In genomic region chr2:227482638-227483340, GRCh38 we compare ENCODE assay signal across 8 cellular contexts. TPM values are rescaled to one million over a fixed set of nuclear protein-coding genes. Genes with fewer than 3 reads are reported as not detected.
DNase-seq lines count a peak whose midpoint lies in the region; ATAC-seq, FAIRE-seq and TF ChIP-seq lines count a peak whose summit lies in the region.

No MANE protein-coding gene starts in this region.

- H3K9ac ChIP-seq in mammary epithelial cell (ENCODE audit: insufficient read depth, low read length), result no peak overlapping the region
- H3K9ac ChIP-seq in endodermal cell (ENCODE audit: extremely low read depth, low read length, poor library complexity, severe bottlenecking), result no peak overlapping the region

- FAIRE-seq in RCC 7860 (lab: Jason Lieb, UNC), result peak; percentile 44

- intact Hi-C loops in mammary epithelial cell (cut with micrococcal nuclease) (no loop called here), MCF 10A (cut with micrococcal nuclease) (loop anchor here (5.0 kb wide), 1 partner anchor 95 kb away; no protein-coding TSS in a partner anchor)

- H3K36me3 ChIP-seq in mammary epithelial cell (ENCODE audit: insufficient read depth, low read length) (no peaks in the 10 kb centered on the region), endodermal cell (ENCODE audit: control insufficient read depth, insufficient read depth, low read length) (peaks cover 1% of the 10 kb centered on the region)

- H3K9me3 ChIP-seq in mammary epithelial cell (replicated peaks; ENCODE audit: insufficient read depth, low read length) (peaks cover 6% of the 10 kb centered on the region), endodermal cell (ENCODE audit: control insufficient read depth, low read length) (peaks cover 22% of the 10 kb centered on the region)

- peak overlapping the region; percentile 2 for H3K4me2 ChIP-seq in mammary epithelial cell (ENCODE audit: insufficient read depth, low read depth, low read length)

- H3K27ac ChIP-seq in mammary epithelial cell (ENCODE audit: insufficient read depth, low read depth, low read length) (no peak overlapping the region), endodermal cell (ENCODE audit: low read depth, low read length) (no peak overlapping the region)

- peak; percentile 69 for ATAC-seq in HG03045 (IDR thresholded peaks at IDR 0.05; ENCODE audit: unreplicated experiment)
- peak; percentile 81 for ATAC-seq in stimulated activated naive CD8-positive, alpha-beta T cell treated with anti-CD3 and anti-CD28 coated beads, Interleukin-15, Interleukin-2, amounts not matched to agents 100 U/mL and 50 U/mL, for 24 hours

- H3K4me1 ChIP-seq in mammary epithelial cell (ENCODE audit: insufficient read depth, low read length) (peaks cover 9% of the 10 kb centered on the region), endodermal cell (ENCODE audit: control insufficient read depth, insufficient read depth, low read length) (no peaks in the 10 kb centered on the region)

- H4K20me1 ChIP-seq in mammary epithelial cell (ENCODE audit: insufficient read depth, low read length), result peaks cover 10% of the 10 kb centered on the region

- H3K27me3 Mint-ChIP-seq in MCF 10A (ENCODE audit: insufficient read depth, unreplicated experiment) (no peaks in the 10 kb centered on the region), endodermal cell (ENCODE audit: insufficient read depth) (no peaks in the 10 kb centered on the region)

- H3K27ac Mint-ChIP-seq in MCF 10A (ENCODE audit: low read depth, unreplicated experiment), result no peak overlapping the region
- H3K27ac Mint-ChIP-seq in endodermal cell, result no peak overlapping the region

- TF ChIP-seq CTCF in mammary epithelial cell (conservative IDR thresholded peaks at IDR 0.05 in 1 of 2, IDR thresholded peaks at IDR 0.05 in 1 of 2; ENCODE audit: extremely low read depth in 1 of 2, insufficient read depth in 1 of 2, low read depth in 1 of 2, low read length in 2 of 2) (no peak), MCF 10A (IDR thresholded peaks at IDR 0.05; ENCODE audit: unreplicated experiment) (no peak), endodermal cell (conservative IDR thresholded peaks at IDR 0.05) (no peak)

- POLR2A ChIA-PET in MCF 10A (lab: Yijun Ruan, JAX), result interaction anchor here (0.5 to 1.5 kb wide), 5 partner anchors 9 to 369 kb away, joined by 3 to 7 read pairs (median 3); no protein-coding TSS in a partner anchor

- H3K4me3 Mint-ChIP-seq in MCF 10A (ENCODE audit: unreplicated experiment), result no peak overlapping the region
- H3K4me3 Mint-ChIP-seq in endodermal cell, result no peak overlapping the region

- H3K79me2 ChIP-seq in mammary epithelial cell (ENCODE audit: insufficient read depth, low read length), result peaks cover 99% of the 10 kb centered on the region

- CTCF ChIA-PET in mammary epithelial cell (lab: Charles Lee; ENCODE audit: low non-redundant PET), result no interaction called here
- CTCF ChIA-PET in MCF 10A (lab: Yijun Ruan, JAX), result interaction anchor here (0.7 to 1.1 kb wide), 2 partner anchors 46 to 283 kb away, joined by 4 read pairs; no protein-coding TSS in a partner anchor

- H3K4me1 Mint-ChIP-seq in MCF 10A (ENCODE audit: insufficient read depth, unreplicated experiment), result peaks cover 35% of the 10 kb centered on the region
- no peaks in the 10 kb centered on the region for H3K4me1 Mint-ChIP-seq in endodermal cell

- BruUV-seq in mammary epithelial cell (replicated peaks; lab: Mats Ljungman, UMichigan) (no TSS peak), MCF 10A (replicated peaks; lab: Mats Ljungman, UMichigan) (no TSS peak)

- dilution Hi-C loops in mammary epithelial cell (cut with HindIII; ENCODE audit: low sequenced_read_pairs), result no loop called here

- H2AFZ ChIP-seq in mammary epithelial cell (ENCODE audit: low read depth, low read length), result no peak overlapping the region

- H3K9me3 Mint-ChIP-seq in MCF 10A (ENCODE audit: unreplicated experiment) (peaks cover 9% of the 10 kb centered on the region), endodermal cell (peaks cover 19% of the 10 kb centered on the region)

- H3K36me3 Mint-ChIP-seq in MCF 10A (ENCODE audit: insufficient read depth, unreplicated experiment) (peaks cover 6% of the 10 kb centered on the region), endodermal cell (ENCODE audit: low read depth) (peaks cover 11% of the 10 kb centered on the region)

- H3K27me3 ChIP-seq in mammary epithelial cell (ENCODE audit: insufficient read depth, low read length), result no peaks in the 10 kb centered on the region
- H3K27me3 ChIP-seq in endodermal cell (ENCODE audit: control insufficient read depth, insufficient read depth, low read length, poor library complexity, severe bottlenecking), result no peaks in the 10 kb centered on the region

- in situ Hi-C loops in mammary epithelial cell (cut with MboI; ENCODE audit: low sequenced_read_pairs in 2 of 2), result no loop called here

- DNase-seq in mammary epithelial cell (peak; percentile 46), MCF 10A (ENCODE audit: unreplicated experiment) (no peak), RCC 7860 (ENCODE audit: low spot score) (no peak), endodermal cell (no peak), pons (ENCODE audit: low spot score) (no peak)
- no peak for DNase-seq in stimulated activated naive CD8-positive, alpha-beta T cell treated with anti-CD3 and anti-CD28 coated beads, Interleukin-15, Interleukin-2, amounts not matched to agents 100 U/mL and 50 U/mL, for 24 hours
- DNase-seq in effector CD4-positive, alpha-beta T cell, result no peak

- no peak overlapping the region for H3K4me3 ChIP-seq in mammary epithelial cell (replicated peaks in 1 of 3; ENCODE audit: insufficient read depth in 1 of 3, low read depth in 2 of 3, low read length in 3 of 3)
- no peak overlapping the region for H3K4me3 ChIP-seq in endodermal cell (ENCODE audit: low read length)

- 100% methylated on average over 1 of the region's 1 CpG for WGBS in mammary epithelial cell (ENCODE audit: low coverage, missing lambda C conversion rate)
- WGBS in endodermal cell (ENCODE audit: insufficient coverage in 1 of 2, insufficient read length in 1 of 2), 2 experiments, result 100% methylated on average over 1 of the region's 1 CpG; no CpG with 5 or more reads in 1 of the 2 experiments

RNA-seq across cellular contexts. Expression of gene AGFG1, which starts 10.8 kb away (rescaled TPM):
- total RNA-seq in mammary epithelial cell (100 to 1,000 TPM in 1 of 2 donors, 10 to 100 TPM in 1; 92.2 to 108 TPM), MCF 10A (2022) (74.2 and 86.1 TPM in 2 replicates), endodermal cell (10 to 100 TPM; 90.3 to 92.0 TPM)
- 122 TPM for polyA plus RNA-seq in mammary epithelial cell
- polyA minus RNA-seq in mammary epithelial cell, result 140 TPM
- polyA plus RNA-seq in endodermal cell (2013, experiment 1 of 2), result 67.5 TPM
- 65.3 TPM for polyA plus RNA-seq in endodermal cell (2013, experiment 2 of 2)
